Comparison of ENCODE assay signal across 2 cellular contexts in the genomic region with DNA sequence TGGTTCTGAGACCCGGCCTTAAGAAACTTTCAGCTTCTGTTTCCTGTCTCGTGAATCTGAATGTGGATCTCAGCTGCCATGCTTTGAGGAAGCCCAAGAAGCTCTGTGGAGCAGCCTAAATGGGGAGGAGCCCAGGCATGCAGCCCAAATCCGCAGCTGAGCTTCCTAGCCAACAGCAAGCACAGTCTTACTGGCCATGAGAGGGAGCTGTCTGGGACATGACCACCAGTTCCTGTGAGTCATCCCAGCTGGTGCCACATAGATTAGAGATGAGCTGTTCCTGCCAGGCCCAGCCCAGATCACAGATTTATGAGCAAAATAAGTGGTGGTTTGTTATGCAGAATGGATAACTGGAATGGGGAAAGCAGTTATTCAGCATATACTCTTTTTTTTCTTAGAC.
TF ChIP-seq lines count a peak whose summit lies in the region.

No MANE protein-coding gene starts in this region.

TF ChIP-seq in HepG2, 621 proteins besides CTCF, POLR2A, EP300 and RAD21:
- peak; percentile 80 for TF ChIP-seq FOSL2 (CRISPR knock-in tag; IDR thresholded peaks at IDR 0.05)
- TF ChIP-seq, protein P1, sequence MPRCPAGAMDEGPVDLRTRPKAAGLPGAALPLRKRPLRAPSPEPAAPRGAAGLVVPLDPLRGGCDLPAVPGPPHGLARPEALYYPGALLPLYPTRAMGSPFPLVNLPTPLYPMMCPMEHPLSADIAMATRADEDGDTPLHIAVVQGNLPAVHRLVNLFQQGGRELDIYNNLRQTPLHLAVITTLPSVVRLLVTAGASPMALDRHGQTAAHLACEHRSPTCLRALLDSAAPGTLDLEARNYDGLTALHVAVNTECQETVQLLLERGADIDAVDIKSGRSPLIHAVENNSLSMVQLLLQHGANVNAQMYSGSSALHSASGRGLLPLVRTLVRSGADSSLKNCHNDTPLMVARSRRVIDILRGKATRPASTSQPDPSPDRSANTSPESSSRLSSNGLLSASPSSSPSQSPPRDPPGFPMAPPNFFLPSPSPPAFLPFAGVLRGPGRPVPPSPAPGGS (CRISPR knock-in tag; IDR thresholded peaks at IDR 0.05) = no peak
- TF ChIP-seq FOSL1 (CRISPR knock-in tag; IDR thresholded peaks at IDR 0.05; ENCODE audit: borderline replicate concordance) = peak; percentile 38; the same call in 1 of the 2 replicates
- TF ChIP-seq ATRX (CRISPR knock-in tag; IDR thresholded peaks at IDR 0.05; ENCODE audit: borderline replicate concordance) = no peak
- TF ChIP-seq MIER2 (CRISPR knock-in tag; IDR thresholded peaks at IDR 0.05) = no peak

TF ChIP-seq in endothelial cell of umbilical vein, 7 proteins besides CTCF, POLR2A, EP300 and RAD21:
- no peak for TF ChIP-seq EZH2 (IDR thresholded peaks at IDR 0.05; ENCODE audit: borderline replicate concordance, low read depth, low read length, severe bottlenecking)
- TF ChIP-seq POLR2AphosphoS5 (IDR thresholded peaks at IDR 0.05; ENCODE audit: insufficient read depth, low read depth, low read length) = no peak
- peak; percentile 56 for TF ChIP-seq FOS (IDR thresholded peaks at IDR 0.05; ENCODE audit: borderline replicate concordance, insufficient read depth, low read length)
- TF ChIP-seq, protein P2, sequence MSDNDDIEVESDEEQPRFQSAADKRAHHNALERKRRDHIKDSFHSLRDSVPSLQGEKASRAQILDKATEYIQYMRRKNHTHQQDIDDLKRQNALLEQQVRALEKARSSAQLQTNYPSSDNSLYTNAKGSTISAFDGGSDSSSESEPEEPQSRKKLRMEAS (IDR thresholded peaks at IDR 0.05; ENCODE audit: insufficient read depth, insufficient read length) = no peak
- TF ChIP-seq JUN (IDR thresholded peaks at IDR 0.05; ENCODE audit: borderline replicate concordance, insufficient read depth, insufficient read length, low read depth) = peak; percentile 30
- peak; percentile 33 for TF ChIP-seq GATA2 (IDR thresholded peaks at IDR 0.05; ENCODE audit: insufficient read depth, insufficient read length, low read depth, low read length)
- no peak for TF ChIP-seq MYC (IDR thresholded peaks at IDR 0.05; ENCODE audit: low read depth, low read length)
